10 cellular contexts compared by ENCODE assay signal in genomic region chr9:93111371-93112115, GRCh38.
DNase-seq lines count a peak whose midpoint lies in the region; ATAC-seq and TF ChIP-seq lines count a peak whose summit lies in the region.
"Had no signal": no experiment of that assay in that cellular context is flagged by ENCODE, and none has a peak within 500 bp of the region (broad histone marks: within the 10 kb centered on the region; RNA-seq: fewer than 3 reads in every experiment).

No MANE protein-coding gene starts in this region.

- peaks cover 15% of the 10 kb centered on the region for H3K36me3 Mint-ChIP-seq in central memory CD8-positive, alpha-beta T cell (ENCODE audit: insufficient read depth)

- no peaks in the 10 kb centered on the region for H3K27me3 Mint-ChIP-seq in central memory CD8-positive, alpha-beta T cell

- no peaks in the 10 kb centered on the region for H3K27me3 ChIP-seq in neutrophil

- peak overlapping the region; percentile 46 to 57 for H3K4me3 ChIP-seq in neutrophil (ENCODE audit: low read depth in 1 of 2, low read length in 1 of 2)

- peaks cover 77 to 91% of the 10 kb centered on the region in 2 experiments for H3K4me1 ChIP-seq in neutrophil (ENCODE audit: control insufficient read depth in 1 of 2, insufficient read depth in 1 of 2, low read depth in 1 of 2, low read length in 1 of 2)

- H3K27ac ChIP-seq in neutrophil: peak overlapping the region; percentile 100
- H3K27ac ChIP-seq: parathyroid adenoma had no signal

- H3K27ac Mint-ChIP-seq in central memory CD8-positive, alpha-beta T cell (ENCODE audit: low read depth): peak overlapping the region; percentile 48

- H3K9me3 ChIP-seq in neutrophil: no peaks in the 10 kb centered on the region

- H3K9me3 Mint-ChIP-seq in central memory CD8-positive, alpha-beta T cell: no peaks in the 10 kb centered on the region

- no peak for TF ChIP-seq CTCF in neutrophil (IDR thresholded peaks at IDR 0.05)

- peaks cover 19% of the 10 kb centered on the region for H3K4me1 Mint-ChIP-seq in central memory CD8-positive, alpha-beta T cell

- H3K36me3 ChIP-seq in neutrophil: peaks cover 42% of the 10 kb centered on the region

- DNase-seq in GF-D8 (lab: John Stamatoyannopoulos, UW): peak; percentile 65
- DNase-seq in NOMO-1 (lab: John Stamatoyannopoulos, UW; ENCODE audit: unreplicated experiment in 2 of 2): peak; percentile 65 to 71
- no peak for DNase-seq in central memory CD8-positive, alpha-beta T cell (ENCODE audit: low spot score in 2 of 2)
- DNase-seq in DMS79 treated with DMSO at 0.1 percent for 48 hours (lab: John Stamatoyannopoulos, UW): no peak
- no peak for DNase-seq in kidney glomerular epithelial cell (lab: John Stamatoyannopoulos, UW)
- DNase-seq in iPS-NIHi7 (ENCODE audit: extremely low spot score): no peak
- no peak for DNase-seq in NCI-H2107 (lab: John Stamatoyannopoulos, UW)
- DNase-seq: DND-41 had no signal

- no peak overlapping the region for H3K4me3 Mint-ChIP-seq in central memory CD8-positive, alpha-beta T cell

- no peak for ATAC-seq in central memory CD8-positive, alpha-beta T cell (replicated peaks; ENCODE audit: extremely low read depth, poor library complexity, severe bottlenecking)

Comparison
In these comparisons a context has a peak if more than half of its experiments do, and no peak if none do; other contexts are left out.
1. DNase-seq: peak in GF-D8 (single experiment) and NOMO-1 (2 of 2); none in central memory CD8-positive, alpha-beta T cell (0 of 2), DMS79 treated with DMSO at 0.1 percent for 48 hours (single experiment), kidney glomerular epithelial cell (single experiment), iPS-NIHi7 (single experiment) and NCI-H2107 (single experiment).